ENCODE assay signal across 11 cellular contexts in the genomic region with DNA sequence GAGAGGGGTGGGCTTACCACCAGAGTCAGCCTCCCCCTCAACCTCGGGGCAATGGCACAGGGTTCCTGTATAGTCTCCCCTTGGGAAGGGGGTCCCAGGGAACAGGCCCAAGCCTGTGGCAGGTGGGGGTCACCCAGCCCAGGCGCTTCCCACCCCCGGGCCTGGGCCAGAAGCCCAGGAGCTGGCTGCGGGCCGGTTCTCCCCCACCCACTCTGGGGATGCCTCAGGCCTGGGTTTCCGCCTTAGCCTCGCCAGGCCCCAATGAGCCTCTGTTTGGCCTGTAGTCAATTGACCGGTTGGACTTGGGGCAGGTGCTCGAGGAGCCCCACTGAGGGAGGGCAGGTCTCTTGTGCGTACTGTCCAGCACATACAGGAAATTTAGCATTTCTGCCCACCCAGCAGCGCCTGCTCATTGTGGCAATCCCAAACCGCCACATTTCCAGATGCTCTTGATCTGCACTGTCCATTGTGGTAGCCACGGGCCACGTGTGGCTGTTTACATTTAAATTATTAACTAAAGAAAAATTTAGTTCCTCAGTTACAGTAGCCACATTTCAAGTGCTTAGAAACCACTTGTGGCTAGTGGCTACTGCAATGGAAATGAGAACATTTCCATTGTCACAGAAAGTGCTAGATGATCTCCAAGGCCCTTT. TPM values are rescaled to one million over a fixed set of nuclear protein-coding genes. Genes with fewer than 3 reads are reported as not detected.
A peak's percentile ranks its signal among the peaks of the same experiment; 100 is the strongest.
DNase-seq lines count a peak whose midpoint lies in the region; TF ChIP-seq lines count a peak whose summit lies in the region.
"Had no signal": no experiment of that assay in that cellular context is flagged by ENCODE, and none has a peak within 500 bp of the region (broad histone marks: within the 10 kb centered on the region; RNA-seq: fewer than 3 reads in every experiment).

No MANE protein-coding gene starts in this region.

- no peaks in the 10 kb centered on the region for H3K79me1 ChIP-seq in H9 (ENCODE audit: insufficient read depth, low read depth, low read length, poor library complexity, severe bottlenecking)

- no peak overlapping the region for H3K4ac ChIP-seq in H9 (ENCODE audit: low read depth, low read length)

- H3K27me3 ChIP-seq in NT2/D1 (ENCODE audit: insufficient read depth, insufficient read length) (peaks cover 35% of the 10 kb centered on the region), muscle layer of colon (ENCODE audit: control insufficient read depth in 1 of 2, insufficient read depth in 2 of 2, low read length in 2 of 2) (no peaks in the 10 kb centered on the region), tibial artery (no peaks in the 10 kb centered on the region), H9 (ENCODE audit: insufficient read depth, low read length) (peaks cover 14% of the 10 kb centered on the region; the same call in 1 of the 2 replicates)

- no peaks in the 10 kb centered on the region for H4K20me1 ChIP-seq in H9 (ENCODE audit: control insufficient read depth, insufficient read depth, insufficient read length)

- peak overlapping the region; percentile 90 for H3K27ac ChIP-seq in muscle layer of colon (ENCODE audit: low read depth, low read length)
- peak overlapping the region; percentile 87 to 94 for H3K27ac ChIP-seq in tibial artery
- no peak overlapping the region for H3K27ac ChIP-seq in H9 (ENCODE audit: insufficient read length, low read depth, low read length)

- no CpG with 5 or more reads among the region's 14 CpGs for WGBS in H9 (ENCODE audit: extremely low coverage, insufficient read length, low lambda C conversion rate)

- no peak overlapping the region for H2BK5ac ChIP-seq in H9 (ENCODE audit: insufficient read length, low read length)

- H3K36me3 Mint-ChIP-seq in chondrocyte (ENCODE audit: low read depth) = peaks cover 13% of the 10 kb centered on the region
- H3K36me3 Mint-ChIP-seq in H9 (ENCODE audit: insufficient read depth in 1 of 3, low read depth in 3 of 3) = no peaks in the 10 kb centered on the region

- H3K9ac ChIP-seq in NT2/D1 (ENCODE audit: insufficient read length, low read depth) (peak overlapping the region; percentile 56), muscle layer of colon (ENCODE audit: low read length) (peak overlapping the region; percentile 44), H9 (ENCODE audit: extremely low read depth, insufficient read length, low read length) (no peak overlapping the region)

- H3K23ac ChIP-seq in H9 (ENCODE audit: insufficient read length, low read depth, low read length) = no peak overlapping the region

- no peak overlapping the region for H3T11ph ChIP-seq in H9 (ENCODE audit: low read length)

- no peaks in the 10 kb centered on the region for H3K36me3 ChIP-seq in NT2/D1 (ENCODE audit: insufficient read depth, insufficient read length, low read length)
- peaks cover 28% of the 10 kb centered on the region for H3K36me3 ChIP-seq in muscle layer of colon (ENCODE audit: insufficient read depth, low read length)
- H3K36me3 ChIP-seq in tibial artery = peaks cover 0 to 44% (median 13%) of the 10 kb centered on the region in 3 donors

- TF ChIP-seq CTCF in chondrocyte (IDR thresholded peaks at IDR 0.05) = no peak
- TF ChIP-seq CTCF in tibial artery (IDR thresholded peaks at IDR 0.05) = no peak
- TF ChIP-seq CTCF in H9 (conservative IDR thresholded peaks at IDR 0.05) = no peak

- H3K56ac ChIP-seq in H9 (ENCODE audit: insufficient read length, low read depth, low read length) = no peak overlapping the region

- no peak overlapping the region for H2BK15ac ChIP-seq in H9 (ENCODE audit: low read depth, low read length)

- H4K91ac ChIP-seq in H9 (ENCODE audit: insufficient read length, low read depth, low read length) = no peak overlapping the region

- H2BK20ac ChIP-seq in H9 (ENCODE audit: low read depth, low read length, poor library complexity, severe bottlenecking) = no peak overlapping the region

- no peak overlapping the region for H3K4me2 ChIP-seq in H9 (ENCODE audit: insufficient read depth, insufficient read length, low read length)

- no peak overlapping the region for H3K18ac ChIP-seq in H9 (ENCODE audit: insufficient read length, low read depth, low read length)

- H3K27me3 Mint-ChIP-seq in chondrocyte (ENCODE audit: low read depth) = peaks cover 7% of the 10 kb centered on the region
- peaks cover 70% of the 10 kb centered on the region for H3K27me3 Mint-ChIP-seq in H9 (ENCODE audit: low read depth)
- H3K27me3 Mint-ChIP-seq: naive B cell had no signal

- no peak overlapping the region for H2AFZ ChIP-seq in H9 (ENCODE audit: low read length)

- no peak for DNase-seq in NT2/D1 (ENCODE audit: low read depth, low spot score)
- DNase-seq in chondrocyte (ENCODE audit: low spot score) = no peak
- no peak for DNase-seq in tibial artery
- DNase-seq in H9 = no peak
- no peak for DNase-seq in islet precursor cell
- DNase-seq in activated CD4-positive, alpha-beta T cell treated with anti-CD3 and anti-CD28 coated beads for 48 hours = no peak
- DNase-seq: activated CD8-positive, alpha-beta memory T cell treated with anti-CD3 and anti-CD28 coated beads, Interleukin-2, amount 50 U/mL, for 48 hours; naive B cell; NCI-H1694 treated with DMSO at 0.1 percent for 48 hours had no signal

- H3K4me1 ChIP-seq in NT2/D1 (ENCODE audit: insufficient read depth, insufficient read length) (peaks cover 27% of the 10 kb centered on the region), muscle layer of colon (ENCODE audit: insufficient read depth, low read length) (peaks cover 59% of the 10 kb centered on the region), tibial artery (peaks cover 11 to 86% (median 65%) of the 10 kb centered on the region in 4 donors), H9 (ENCODE audit: insufficient read depth, low read length) (0 out of 2 replicates have a peak, but pooled peaks cover 2% of the 10 kb centered on the region)

- no peaks in the 10 kb centered on the region for H3K9me3 ChIP-seq in NT2/D1 (ENCODE audit: insufficient read depth, low read length)
- H3K9me3 ChIP-seq in muscle layer of colon (ENCODE audit: low read length) = no peaks in the 10 kb centered on the region
- no peaks in the 10 kb centered on the region for H3K9me3 ChIP-seq in tibial artery
- no peaks in the 10 kb centered on the region for H3K9me3 ChIP-seq in H9 (ENCODE audit: control insufficient read depth, low read depth, low read length)

- no peak overlapping the region for H3K4me3 ChIP-seq in NT2/D1 (ENCODE audit: insufficient read length, low read depth)
- peak overlapping the region in 1 of 2 donors; percentile 22 for H3K4me3 ChIP-seq in muscle layer of colon (ENCODE audit: low read depth in 1 of 2, low read length in 2 of 2)
- no peak overlapping the region for H3K4me3 ChIP-seq in tibial artery

- no peak overlapping the region for H2BK12ac ChIP-seq in H9 (ENCODE audit: insufficient read length, low read depth, low read length)

- H3K9me3 Mint-ChIP-seq in chondrocyte (ENCODE audit: low read depth) (no peaks in the 10 kb centered on the region), H9 (peaks cover 0 to 3% of the 10 kb centered on the region in 2 experiments; a peak in 1 of 5 replicates)
- H3K9me3 Mint-ChIP-seq: naive B cell had no signal

- peak overlapping the region; percentile 71 for H3K27ac Mint-ChIP-seq in chondrocyte (ENCODE audit: unreplicated experiment)
- H3K27ac Mint-ChIP-seq in H9 = no peak overlapping the region

- intact Hi-C loops in tibial artery (cut with DNase I; ENCODE audit: low total_unique reads) = loop anchor here (2.0 kb wide), 1 partner anchor 110 kb away; no protein-coding TSS in a partner anchor

- no peak overlapping the region for H2AK5ac ChIP-seq in H9 (ENCODE audit: insufficient read length, low read length)

- H4K5ac ChIP-seq in H9 (ENCODE audit: insufficient read length, low read depth, low read length) = no peak overlapping the region

- H2BK120ac ChIP-seq in H9 (ENCODE audit: low read depth, low read length, poor library complexity, severe bottlenecking) = no peak overlapping the region

- no peak overlapping the region for H3K14ac ChIP-seq in H9 (ENCODE audit: insufficient read depth, low read length)

- H3K23me2 ChIP-seq in H9 (ENCODE audit: insufficient read length, low read depth, low read length, poor library complexity, severe bottlenecking) = peaks cover 9% of the 10 kb centered on the region

- no peaks in the 10 kb centered on the region for H3K79me2 ChIP-seq in H9 (ENCODE audit: insufficient read depth, low read length)

- no peak overlapping the region for H3K4me3 Mint-ChIP-seq in chondrocyte (ENCODE audit: unreplicated experiment)
- no peak overlapping the region for H3K4me3 Mint-ChIP-seq in H9

- H3K4me1 Mint-ChIP-seq in chondrocyte (ENCODE audit: low read depth) (peaks cover 57% of the 10 kb centered on the region), H9 (peaks cover 29 to 46% of the 10 kb centered on the region in 2 experiments)

- no peak overlapping the region for H4K8ac ChIP-seq in H9 (replicated peaks; ENCODE audit: insufficient read length, low read depth, low read length)

RNA-seq across cellular contexts. Expression of gene LYL1, which starts 9.9 kb away (rescaled TPM):
- total RNA-seq in chondrocyte (0.38 to 0.47 TPM in 2 of 3 replicates, not detected in the other), H9 (2021) (0.63 and 0.86 TPM in 2 replicates)
- total RNA-seq: H4 had no signal

RNA-seq across cellular contexts. Expression of gene TRMT1, which starts 23.8 kb away (rescaled TPM):
- 25.4 to 35.8 TPM (median 28.9 TPM) in 3 replicates for total RNA-seq in chondrocyte
- total RNA-seq in H9 (2021) = 92.8 and 95.7 TPM in 2 replicates

RNA-seq across cellular contexts. Expression of gene NACC1, which starts 25.3 kb away (rescaled TPM):
- total RNA-seq in chondrocyte = 45.2 to 49.5 TPM (median 47.3 TPM) in 3 replicates
- total RNA-seq in H9 (2021) = 198 and 210 TPM in 2 replicates

RNA-seq across cellular contexts. Expression of gene STX10, which starts 57.4 kb away (rescaled TPM):
- 42.9 to 53.0 TPM (median 45.6 TPM) in 3 replicates for total RNA-seq in chondrocyte
- total RNA-seq in H9 (2021) = 39.4 and 40.5 TPM in 2 replicates

RNA-seq across cellular contexts. Expression of gene IER2, which starts 57.5 kb away (rescaled TPM):
- total RNA-seq in chondrocyte (38.4 to 67.1 TPM (median 58.5 TPM) in 3 replicates), H9 (2021) (160 and 165 TPM in 2 replicates)
